In the genomic region with DNA sequence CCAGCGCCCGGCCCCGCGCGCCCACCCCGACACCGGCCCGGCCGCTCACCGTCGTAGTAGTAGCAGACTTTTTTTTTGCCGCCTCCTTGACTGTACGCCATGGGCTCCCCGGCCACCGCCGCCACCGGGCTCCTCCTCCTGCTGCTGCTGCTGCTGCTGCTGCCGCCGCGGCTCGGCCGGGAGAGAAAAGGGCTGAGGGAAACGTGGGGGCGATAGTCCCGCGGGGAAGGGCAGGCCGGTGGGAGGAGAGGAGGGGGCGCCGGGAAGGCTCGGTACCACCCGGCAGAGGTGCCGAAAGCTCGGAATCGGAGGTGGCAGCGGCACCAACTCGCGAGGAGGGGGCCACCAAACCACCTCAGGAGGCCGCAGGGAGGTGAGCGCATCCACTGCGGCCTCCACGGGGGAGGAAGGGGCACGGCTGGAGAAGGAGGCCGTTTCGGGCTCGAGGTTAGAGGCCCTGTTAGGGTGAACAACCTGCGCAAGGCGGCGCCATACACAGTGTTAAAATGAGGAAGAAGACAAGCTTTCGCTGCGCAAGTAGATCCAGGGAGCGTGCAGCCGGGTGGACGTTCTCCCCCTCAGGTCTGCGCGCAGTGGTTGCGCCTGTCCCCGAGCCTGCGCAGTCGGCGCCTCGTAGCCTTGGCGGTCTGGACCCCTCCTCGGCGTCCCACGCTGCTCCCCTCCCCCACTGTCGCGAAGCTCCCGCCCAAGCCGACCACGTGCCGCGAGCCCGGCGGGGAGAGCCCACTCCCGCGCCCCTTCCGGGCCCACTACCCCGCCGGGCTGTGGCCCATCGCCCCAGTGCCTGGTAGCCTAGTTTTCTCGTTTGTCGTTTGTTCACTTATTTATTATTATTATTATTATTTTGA, we compare ENCODE assay signal across 1 cellular context.
TF ChIP-seq lines count a peak whose summit lies in the region.

Gene HDAC2 (minus strand): TSS at position 341 of the 869 bp plus-strand sequence. CDS start 240 bp downstream, at position 101.

TF ChIP-seq in HEK293, 187 proteins besides CTCF, POLR2A, EP300 and RAD21 (continued from another document):
- TF ChIP-seq, protein P1, sequence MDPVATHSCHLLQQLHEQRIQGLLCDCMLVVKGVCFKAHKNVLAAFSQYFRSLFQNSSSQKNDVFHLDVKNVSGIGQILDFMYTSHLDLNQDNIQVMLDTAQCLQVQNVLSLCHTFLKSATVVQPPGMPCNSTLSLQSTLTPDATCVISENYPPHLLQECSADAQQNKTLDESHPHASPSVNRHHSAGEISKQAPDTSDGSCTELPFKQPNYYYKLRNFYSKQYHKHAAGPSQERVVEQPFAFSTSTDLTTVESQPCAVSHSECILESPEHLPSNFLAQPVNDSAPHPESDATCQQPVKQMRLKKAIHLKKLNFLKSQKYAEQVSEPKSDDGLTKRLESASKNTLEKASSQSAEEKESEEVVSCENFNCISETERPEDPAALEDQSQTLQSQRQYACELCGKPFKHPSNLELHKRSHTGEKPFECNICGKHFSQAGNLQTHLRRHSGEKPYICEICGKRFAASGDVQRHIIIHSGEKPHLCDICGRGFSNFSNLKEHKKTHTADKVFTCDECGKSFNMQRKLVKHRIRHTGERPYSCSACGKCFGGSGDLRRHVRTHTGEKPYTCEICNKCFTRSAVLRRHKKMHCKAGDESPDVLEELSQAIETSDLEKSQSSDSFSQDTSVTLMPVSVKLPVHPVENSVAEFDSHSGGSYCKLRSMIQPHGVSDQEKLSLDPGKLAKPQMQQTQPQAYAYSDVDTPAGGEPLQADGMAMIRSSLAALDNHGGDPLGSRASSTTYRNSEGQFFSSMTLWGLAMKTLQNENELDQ (tag by site-specific recombination; IDR thresholded peaks at IDR 0.05; ENCODE audit: low read depth), result no peak
- TF ChIP-seq BCL11A (tag by site-specific recombination; IDR thresholded peaks at IDR 0.05; ENCODE audit: low read depth) (no peak), ZNF214 (tag by site-specific recombination; IDR thresholded peaks at IDR 0.05; ENCODE audit: borderline replicate concordance) (no peak), FEZF1 (tag by site-specific recombination; IDR thresholded peaks at IDR 0.05) (peak; percentile 12; the same call in 1 of the 2 replicates), ZNF624 (tag by site-specific recombination; IDR thresholded peaks at IDR 0.05) (no peak), ZNF37A (tag by site-specific recombination; IDR thresholded peaks at IDR 0.05) (no peak), ZNF701 (tag by site-specific recombination; IDR thresholded peaks at IDR 0.05) (no peak), ZNF311 (tag by site-specific recombination; IDR thresholded peaks at IDR 0.05; ENCODE audit: borderline replicate concordance) (no peak), ZSCAN30 (tag by site-specific recombination; IDR thresholded peaks at IDR 0.05) (no peak; the same call in none of the 2 replicates), SCRT2 (tag by site-specific recombination; IDR thresholded peaks at IDR 0.05) (peak; percentile 44; the same call in 1 of the 2 replicates), ZNF394 (tag by site-specific recombination; IDR thresholded peaks at IDR 0.05; ENCODE audit: borderline replicate concordance) (peak; percentile 74; the same call in 1 of the 2 replicates), KLF1 (tag by site-specific recombination; IDR thresholded peaks at IDR 0.05) (peak; percentile 77), ZNF221 (tag by site-specific recombination; IDR thresholded peaks at IDR 0.05; ENCODE audit: borderline replicate concordance) (no peak), ZNF521 (tag by site-specific recombination; IDR thresholded peaks at IDR 0.05) (no peak), KLF10 (tag by site-specific recombination; IDR thresholded peaks at IDR 0.05) (0 out of 2 replicates have a peak, but pooled peaks have one; percentile 29), ZNF2 (tag by site-specific recombination; IDR thresholded peaks at IDR 0.05) (peak; percentile 96), ZNF626 (tag by site-specific recombination; IDR thresholded peaks at IDR 0.05) (no peak), ZNF449 (tag by site-specific recombination; IDR thresholded peaks at IDR 0.05) (peak; percentile 81), ZNF354C (tag by site-specific recombination; IDR thresholded peaks at IDR 0.05; ENCODE audit: borderline replicate concordance, low read depth) (no peak), KLF17 (tag by site-specific recombination; IDR thresholded peaks at IDR 0.05) (peak; percentile 77; the same call in 1 of the 2 replicates)
- TF ChIP-seq, protein P2, sequence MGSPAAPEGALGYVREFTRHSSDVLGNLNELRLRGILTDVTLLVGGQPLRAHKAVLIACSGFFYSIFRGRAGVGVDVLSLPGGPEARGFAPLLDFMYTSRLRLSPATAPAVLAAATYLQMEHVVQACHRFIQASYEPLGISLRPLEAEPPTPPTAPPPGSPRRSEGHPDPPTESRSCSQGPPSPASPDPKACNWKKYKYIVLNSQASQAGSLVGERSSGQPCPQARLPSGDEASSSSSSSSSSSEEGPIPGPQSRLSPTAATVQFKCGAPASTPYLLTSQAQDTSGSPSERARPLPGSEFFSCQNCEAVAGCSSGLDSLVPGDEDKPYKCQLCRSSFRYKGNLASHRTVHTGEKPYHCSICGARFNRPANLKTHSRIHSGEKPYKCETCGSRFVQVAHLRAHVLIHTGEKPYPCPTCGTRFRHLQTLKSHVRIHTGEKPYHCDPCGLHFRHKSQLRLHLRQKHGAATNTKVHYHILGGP (tag by site-specific recombination; IDR thresholded peaks at IDR 0.05), result no peak
TF ChIP-seq in HEK293: peak in this region for 84.
